In the genomic region with DNA sequence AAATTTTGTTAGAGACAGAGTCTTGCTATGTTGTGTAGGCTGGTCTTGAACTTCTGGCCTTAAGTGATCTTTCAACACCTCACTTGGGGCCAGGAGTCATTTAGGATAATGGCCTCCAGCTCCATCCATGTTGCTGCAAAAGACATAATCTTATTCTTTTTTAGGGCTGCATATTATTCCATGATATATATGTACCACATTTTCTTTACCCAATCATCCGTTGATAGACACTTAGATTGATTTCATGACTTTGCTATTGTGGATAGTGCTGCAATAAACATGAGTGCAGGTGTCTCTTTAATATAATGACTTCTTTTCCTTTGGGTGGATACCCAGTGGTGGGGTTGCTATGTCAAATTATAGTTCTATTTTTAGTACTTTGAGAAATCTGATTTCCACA, we compare ENCODE assay signal across 26 cellular contexts.
"Had no signal": no experiment of that assay in that cellular context is flagged by ENCODE, and none has a peak within 500 bp of the region (broad histone marks: within the 10 kb centered on the region; RNA-seq: fewer than 3 reads in every experiment).

No MANE protein-coding gene starts in this region.

- FAIRE-seq: urothelium cell line had no signal

- DNase-seq: stimulated activated CD4-positive, alpha-beta T cell treated with anti-CD3 and anti-CD28 coated beads, Interleukin-2, amount 100 ng/mL, for 48 hours; stimulated activated CD4-positive, alpha-beta T cell treated with anti-CD3 and anti-CD28 coated beads, Interleukin-4, amount 100 ng/mL, for 1 hour; stimulated activated CD4-positive, alpha-beta T cell treated with anti-CD3 and anti-CD28 coated beads, Interleukin-4, amount 100 ng/mL, for 24 hours; stimulated activated CD4-positive, alpha-beta T cell treated with anti-CD3 and anti-CD28 coated beads, Interleukin-4, amount 100 ng/mL, for 4 hours; stimulated activated CD8-positive, alpha-beta memory T cell treated with anti-CD3 and anti-CD28 coated beads, Interleukin-4, amount 100 ng/mL, for 48 hours; stimulated activated naive B cell treated with anti-CD40 and anti-IgM and Interleukin-4, amounts not matched to agents 10 μg/mL and 1 μg/mL and 100 μg/mL, for 72 hours; stimulated activated naive CD4-positive, alpha-beta T cell; stimulated activated naive CD4-positive, alpha-beta T cell treated with Interleukin-2 at 50 U/mL for 16 hours; stimulated activated naive CD8-positive, alpha-beta T cell treated with anti-CD3 and anti-CD28 coated beads, Interleukin-15, amount 100 ng/mL, for 72 hours; stimulated activated naive CD8-positive, alpha-beta T cell treated with anti-CD3 and anti-CD28 coated beads, Interleukin-15, Interleukin-2, amounts not matched to agents 100 U/mL and 50 U/mL, for 24 hours; stomach; substantia nigra; testis; thyroid gland; tibial artery; transverse colon; trophoblast cell; upper lobe of left lung; upper lobe of right lung had no signal

- H3K4me3 ChIP-seq: stomach, suprapubic skin, testis, thoracic aorta, thyroid gland, tibial artery, tibial nerve, transverse colon, upper lobe of left lung, upper lobe of right lung, vagina had no signal

- H3K9me3 ChIP-seq: suprapubic skin, testis, thoracic aorta, thyroid gland, tibial artery, tibial nerve, transverse colon, upper lobe of left lung, upper lobe of right lung, vagina had no signal

- H3K27ac ChIP-seq: stomach, suprapubic skin, testis, thoracic aorta, thyroid gland, tibial artery, tibial nerve, transverse colon, upper lobe of left lung, upper lobe of right lung, vagina had no signal

- H3K36me3 ChIP-seq: stomach, suprapubic skin, thoracic aorta, thyroid gland, tibial artery, tibial nerve, transverse colon, upper lobe of left lung, upper lobe of right lung, vagina had no signal

- H3K27me3 ChIP-seq: stomach, suprapubic skin, testis, thyroid gland, tibial artery, tibial nerve, transverse colon, upper lobe of left lung, upper lobe of right lung, vagina had no signal

- H3K4me1 ChIP-seq: stomach, suprapubic skin, testis, thyroid gland, tibial artery, tibial nerve, transverse colon, upper lobe of left lung, upper lobe of right lung, vagina had no signal

- ATAC-seq: stimulated activated effector memory CD8-positive, alpha-beta T cell treated with anti-CD3 and anti-CD28 coated beads, Interleukin-12 subunit alpha, Interleukin-12 subunit beta, amount 100 ng/mL, for 72 hours; stimulated activated memory B cell treated with anti-CD40 and anti-IgM and Interleukin-4, amounts not matched to agents 10 μg/mL and 1 μg/mL and 100 μg/mL, for 72 hours; stimulated activated naive B cell treated with anti-CD40 and anti-IgM and Interleukin-4, amounts not matched to agents 10 μg/mL and 1 μg/mL and 100 μg/mL, for 72 hours; stimulated activated naive CD8-positive, alpha-beta T cell treated with anti-CD3 and anti-CD28 coated beads, Interleukin-15, amount 100 ng/mL, for 72 hours; stimulated activated naive CD8-positive, alpha-beta T cell treated with anti-CD3 and anti-CD28 coated beads, Interleukin-15, Interleukin-2, amounts not matched to agents 100 U/mL and 50 U/mL, for 24 hours; upper lobe of right lung had no signal
